In genomic region chr16:8905168-8905762, GRCh38 we compare ENCODE assay signal across 1 cellular context.
TF ChIP-seq lines count a peak whose summit lies in the region.

No MANE protein-coding gene starts in this region.

TF ChIP-seq in endothelial cell of umbilical vein, 7 proteins besides CTCF, POLR2A, EP300 and RAD21 (continued from another document):
- TF ChIP-seq MAX (IDR thresholded peaks at IDR 0.05; ENCODE audit: insufficient read depth, insufficient read length), result no peak
